Comparison of ENCODE assay signal across 17 cellular contexts in genomic region chr5:17275279-17276158, GRCh38. TPM values are rescaled to one million over a fixed set of nuclear protein-coding genes. Genes with fewer than 3 reads are reported as not detected.
A peak's percentile ranks its signal among the peaks of the same experiment; 100 is the strongest.
DNase-seq lines count a peak whose midpoint lies in the region; ATAC-seq and TF ChIP-seq lines count a peak whose summit lies in the region.
"Had no signal": no experiment of that assay in that cellular context is flagged by ENCODE, and none has a peak within 500 bp of the region (broad histone marks: within the 10 kb centered on the region; RNA-seq: fewer than 3 reads in every experiment).

No MANE protein-coding gene starts in this region.

- H3K79me1 ChIP-seq in H9 (ENCODE audit: insufficient read depth, low read depth, low read length, poor library complexity, severe bottlenecking), result peaks cover 6% of the 10 kb centered on the region

- no peak overlapping the region for H3K56ac ChIP-seq in H9 (ENCODE audit: insufficient read length, low read depth, low read length)

- H3K9me3 Mint-ChIP-seq in H9 (no peaks in the 10 kb centered on the region; a peak in 1 of 5 replicates), glutamatergic neuron (ENCODE audit: unreplicated experiment) (peaks cover 36% of the 10 kb centered on the region)
- H3K9me3 Mint-ChIP-seq in stimulated activated memory B cell treated with anti-CD40 and anti-IgM and Interleukin-4, amounts not matched to agents 10 μg/mL and 1 μg/mL and 100 μg/mL, for 72 hours, result peaks cover 3% of the 10 kb centered on the region
- H3K9me3 Mint-ChIP-seq: GM23338 had no signal

- H2AFZ ChIP-seq in H9 (ENCODE audit: low read length), result no peak overlapping the region
- no peak overlapping the region for H2AFZ ChIP-seq in SU-DHL-6 (ENCODE audit: low read depth, low read length, severe bottlenecking)
- H2AFZ ChIP-seq: GM23338 had no signal

- peaks cover 2% of the 10 kb centered on the region; the same call in 1 of the 2 replicates for H3K79me2 ChIP-seq in H9 (ENCODE audit: insufficient read depth, low read length)
- peaks cover 62% of the 10 kb centered on the region for H3K79me2 ChIP-seq in SU-DHL-6 (ENCODE audit: insufficient read depth, low read length)

- H3K4me3 ChIP-seq in SU-DHL-6 (ENCODE audit: insufficient read depth, low read length, poor library complexity, severe bottlenecking), result no peak overlapping the region
- H3K4me3 ChIP-seq: GM12878, GM23338 had no signal

- H3K14ac ChIP-seq in H9 (ENCODE audit: insufficient read depth, low read length), result no peak overlapping the region

- no peak for TF ChIP-seq CTCF in H9 (conservative IDR thresholded peaks at IDR 0.05)
- no peak for TF ChIP-seq CTCF in SU-DHL-6 (IDR thresholded peaks at IDR 0.05; ENCODE audit: insufficient read depth, low read length, poor library complexity, severe bottlenecking)
- no peak for TF ChIP-seq CTCF in glutamatergic neuron (IDR thresholded peaks at IDR 0.05; ENCODE audit: partially characterized antibody, unreplicated experiment)

- H3K9ac ChIP-seq in H9 (ENCODE audit: extremely low read depth, insufficient read length, low read length) (no peak overlapping the region), SU-DHL-6 (ENCODE audit: low read length) (peak overlapping the region; percentile 43; the same call in 1 of the 2 replicates)

- H3K4ac ChIP-seq in H9 (ENCODE audit: low read depth, low read length), result no peak overlapping the region

- no peak overlapping the region for H2BK15ac ChIP-seq in H9 (ENCODE audit: low read depth, low read length)

- no CpG with 5 or more reads among the region's 57 CpGs for WGBS in H9 (ENCODE audit: extremely low coverage, insufficient read length, low lambda C conversion rate)

- H3K27me3 Mint-ChIP-seq in H9 (ENCODE audit: low read depth) (no peaks in the 10 kb centered on the region), glutamatergic neuron (ENCODE audit: unreplicated experiment) (peaks cover 32% of the 10 kb centered on the region)
- H3K27me3 Mint-ChIP-seq in stimulated activated memory B cell treated with anti-CD40 and anti-IgM and Interleukin-4, amounts not matched to agents 10 μg/mL and 1 μg/mL and 100 μg/mL, for 72 hours, result no peaks in the 10 kb centered on the region
- H3K27me3 Mint-ChIP-seq: CD8-positive, alpha-beta memory T cell had no signal

- H3K4me3 Mint-ChIP-seq in H9 (no peak overlapping the region), glutamatergic neuron (ENCODE audit: unreplicated experiment) (peak overlapping the region; percentile 40)
- H3K4me3 Mint-ChIP-seq in stimulated activated memory B cell treated with anti-CD40 and anti-IgM and Interleukin-4, amounts not matched to agents 10 μg/mL and 1 μg/mL and 100 μg/mL, for 72 hours, result no peak overlapping the region
- H3K4me3 Mint-ChIP-seq: GM23338 had no signal

- peaks cover 15% of the 10 kb centered on the region; the same call in 1 of the 2 replicates for H3K36me3 ChIP-seq in SU-DHL-6 (ENCODE audit: low read length)

- no peak overlapping the region for H3T11ph ChIP-seq in H9 (ENCODE audit: low read length)

- ATAC-seq in stimulated activated memory B cell treated with anti-CD40 and anti-IgM and Interleukin-4, amounts not matched to agents 10 μg/mL and 1 μg/mL and 100 μg/mL, for 72 hours, result no peak
- ATAC-seq: GM23338 had no signal

- H3K4me2 ChIP-seq in H9 (ENCODE audit: insufficient read depth, insufficient read length, low read length) (no peak overlapping the region), SU-DHL-6 (ENCODE audit: low read depth, low read length, poor library complexity, severe bottlenecking) (peak overlapping the region; percentile 86)
- H3K4me2 ChIP-seq: GM23338 had no signal

- no peaks in the 10 kb centered on the region for H3K23me2 ChIP-seq in H9 (ENCODE audit: insufficient read length, low read depth, low read length, poor library complexity, severe bottlenecking)

- peaks cover 21 to 27% of the 10 kb centered on the region in 2 experiments for H3K4me1 Mint-ChIP-seq in H9
- H3K4me1 Mint-ChIP-seq in glutamatergic neuron (ENCODE audit: low read depth, unreplicated experiment), result peaks cover 41% of the 10 kb centered on the region
- peaks cover 68% of the 10 kb centered on the region for H3K4me1 Mint-ChIP-seq in stimulated activated memory B cell treated with anti-CD40 and anti-IgM and Interleukin-4, amounts not matched to agents 10 μg/mL and 1 μg/mL and 100 μg/mL, for 72 hours
- H3K4me1 Mint-ChIP-seq: CD8-positive, alpha-beta memory T cell had no signal

- no peak overlapping the region for H3K23ac ChIP-seq in H9 (ENCODE audit: insufficient read length, low read depth, low read length)

- H3K27ac Mint-ChIP-seq in H9 (peak overlapping the region; percentile 35 to 91 (median 52); a peak in 5 of 7 replicates), glutamatergic neuron (ENCODE audit: unreplicated experiment) (peak overlapping the region; percentile 40)
- peak overlapping the region; percentile 87 for H3K27ac Mint-ChIP-seq in stimulated activated memory B cell treated with anti-CD40 and anti-IgM and Interleukin-4, amounts not matched to agents 10 μg/mL and 1 μg/mL and 100 μg/mL, for 72 hours
- H3K27ac Mint-ChIP-seq: CD8-positive, alpha-beta memory T cell; GM23338 had no signal

- no peak overlapping the region for H2BK5ac ChIP-seq in H9 (ENCODE audit: insufficient read length, low read length)

- H3F3A ChIP-seq in SU-DHL-6 (ENCODE audit: insufficient read depth), result peaks cover 93% of the 10 kb centered on the region

- no peak overlapping the region for H3K18ac ChIP-seq in H9 (ENCODE audit: insufficient read length, low read depth, low read length)

- H4K5ac ChIP-seq in H9 (ENCODE audit: insufficient read length, low read depth, low read length), result no peak overlapping the region

- H3K27me3 ChIP-seq in H9 (ENCODE audit: insufficient read depth, low read length), result no peaks in the 10 kb centered on the region
- no peaks in the 10 kb centered on the region for H3K27me3 ChIP-seq in SU-DHL-6 (ENCODE audit: low read length)

- H2BK120ac ChIP-seq in H9 (ENCODE audit: low read depth, low read length, poor library complexity, severe bottlenecking), result no peak overlapping the region

- H4K8ac ChIP-seq in H9 (replicated peaks; ENCODE audit: insufficient read length, low read depth, low read length), result no peak overlapping the region

- no peak overlapping the region for H2BK20ac ChIP-seq in H9 (ENCODE audit: low read depth, low read length, poor library complexity, severe bottlenecking)

- H3K27ac ChIP-seq in H9 (ENCODE audit: insufficient read length, low read depth, low read length) (no peak overlapping the region), SU-DHL-6 (ENCODE audit: low read depth, low read length) (peak overlapping the region; percentile 100)

- no peaks in the 10 kb centered on the region for H3K9me2 ChIP-seq in SU-DHL-6 (replicated peaks; ENCODE audit: insufficient read depth, low read length)

- DNase-seq in H9 (no peak), glutamatergic neuron (no peak), OCI-M2 (lab: John Stamatoyannopoulos, UW; ENCODE audit: unreplicated experiment) (no peak), NCI-H446 (lab: John Stamatoyannopoulos, UW) (no peak)
- no peak for DNase-seq in activated naive CD4-positive, alpha-beta T cell treated with Interleukin-2 at 50 U/mL for 16 hours
- DNase-seq: C1 segment of cervical spinal cord; CD8-positive, alpha-beta memory T cell; EL; KBM-7; NCI-H1105; NCI-H510A; NCI-H748 treated with DMSO at 0.1 percent for 48 hours; NK-92 treated with Interleukin-12 subunit alpha and Interleukin-12 subunit beta, amount 100 ng/mL, for 24 hours had no signal

- H3K36me3 Mint-ChIP-seq in H9 (ENCODE audit: insufficient read depth in 1 of 3, low read depth in 3 of 3) (peaks cover 17 to 41% (median 40%) of the 10 kb centered on the region in 3 experiments; a peak in 6 of 7 replicates), glutamatergic neuron (ENCODE audit: unreplicated experiment) (peaks cover 9% of the 10 kb centered on the region)
- H3K36me3 Mint-ChIP-seq in stimulated activated memory B cell treated with anti-CD40 and anti-IgM and Interleukin-4, amounts not matched to agents 10 μg/mL and 1 μg/mL and 100 μg/mL, for 72 hours, result peaks cover 52% of the 10 kb centered on the region
- H3K36me3 Mint-ChIP-seq: CD8-positive, alpha-beta memory T cell had no signal

- no peak overlapping the region for H2AK5ac ChIP-seq in H9 (ENCODE audit: insufficient read length, low read length)

- H3K9me3 ChIP-seq in H9 (ENCODE audit: control insufficient read depth, low read depth, low read length) (no peaks in the 10 kb centered on the region), SU-DHL-6 (ENCODE audit: insufficient read depth, low read length) (no peaks in the 10 kb centered on the region)

- no peak overlapping the region for H4K91ac ChIP-seq in H9 (ENCODE audit: insufficient read length, low read depth, low read length)

- no peak overlapping the region for H2BK12ac ChIP-seq in H9 (ENCODE audit: insufficient read length, low read depth, low read length)

- H3K4me1 ChIP-seq in H9 (ENCODE audit: insufficient read depth, low read length), result peaks cover 6% of the 10 kb centered on the region; the same call in 1 of the 2 replicates

- no peaks in the 10 kb centered on the region for H4K20me1 ChIP-seq in H9 (ENCODE audit: control insufficient read depth, insufficient read depth, insufficient read length)
- H4K20me1 ChIP-seq in SU-DHL-6 (ENCODE audit: low read depth, low read length), result no peaks in the 10 kb centered on the region

RNA-seq across cellular contexts. Expression of gene BASP1, which starts 58.1 kb away (rescaled TPM):
- total RNA-seq in H9 (2021), result 180 and 188 TPM in 2 replicates
- 832 TPM for total RNA-seq in glutamatergic neuron (ENCODE audit: unreplicated experiment)
